ENCODE assay signal across 17 cellular contexts in genomic region chr6:48584846-48585245, GRCh38.
DNase-seq lines count a peak whose midpoint lies in the region; ATAC-seq, FAIRE-seq and TF ChIP-seq lines count a peak whose summit lies in the region.
"Had no signal": no experiment of that assay in that cellular context is flagged by ENCODE, and none has a peak within 500 bp of the region (broad histone marks: within the 10 kb centered on the region; RNA-seq: fewer than 3 reads in every experiment).

No MANE protein-coding gene starts in this region.

- no peaks in the 10 kb centered on the region for H3K36me3 Mint-ChIP-seq in mesothelial cell of epicardium
- H3K36me3 Mint-ChIP-seq in activated CD8-positive, alpha-beta T cell treated with anti-CD3 and anti-CD28 coated beads for 36 hours (ENCODE audit: low read depth) = no peaks in the 10 kb centered on the region
- H3K36me3 Mint-ChIP-seq: CD14-positive monocyte; CD4-positive, alpha-beta memory T cell had no signal

- H3K9me3 Mint-ChIP-seq in mesothelial cell of epicardium = no peaks in the 10 kb centered on the region
- no peaks in the 10 kb centered on the region for H3K9me3 Mint-ChIP-seq in activated CD8-positive, alpha-beta T cell treated with anti-CD3 and anti-CD28 coated beads for 36 hours
- H3K9me3 Mint-ChIP-seq: CD14-positive monocyte, H9 had no signal

- no peaks in the 10 kb centered on the region for H3K9me2 ChIP-seq in HCT116 (ENCODE audit: insufficient read depth)

- H3K4me3 Mint-ChIP-seq in mesothelial cell of epicardium = no peak overlapping the region
- no peak overlapping the region for H3K4me3 Mint-ChIP-seq in activated CD8-positive, alpha-beta T cell treated with anti-CD3 and anti-CD28 coated beads for 36 hours
- H3K4me3 Mint-ChIP-seq: CD14-positive monocyte; CD4-positive, alpha-beta memory T cell; H9 had no signal

- no peaks in the 10 kb centered on the region for H3K27me3 Mint-ChIP-seq in mesothelial cell of epicardium (ENCODE audit: low read depth)
- H3K27me3 Mint-ChIP-seq in activated CD8-positive, alpha-beta T cell treated with anti-CD3 and anti-CD28 coated beads for 36 hours = no peaks in the 10 kb centered on the region
- H3K27me3 Mint-ChIP-seq: CD4-positive, alpha-beta memory T cell had no signal

- CTCF ChIA-PET in HCT116 (lab: Charles Lee) = no interaction called here
- CTCF ChIA-PET in activated CD8-positive, alpha-beta T cell treated with anti-CD3 and anti-CD28 coated beads for 36 hours (lab: Charles Lee) = no interaction called here

- no peak overlapping the region for H3K9ac ChIP-seq in HCT116 (ENCODE audit: low read length)
- H3K9ac ChIP-seq in colonic mucosa (ENCODE audit: low read depth in 2 of 2, low read length in 2 of 2) = no peak overlapping the region
- H3K9ac ChIP-seq: BLaER1 had no signal

- peaks cover 26% of the 10 kb centered on the region for H3K4me1 Mint-ChIP-seq in mesothelial cell of epicardium
- no peaks in the 10 kb centered on the region for H3K4me1 Mint-ChIP-seq in activated CD8-positive, alpha-beta T cell treated with anti-CD3 and anti-CD28 coated beads for 36 hours (ENCODE audit: low read depth)
- H3K4me1 Mint-ChIP-seq: CD14-positive monocyte; CD4-positive, alpha-beta memory T cell; H9 had no signal

- POLR2A ChIA-PET in HCT116 (lab: Charles Lee) = no interaction called here
- POLR2A ChIA-PET in activated CD8-positive, alpha-beta T cell treated with anti-CD3 and anti-CD28 coated beads for 36 hours (lab: Charles Lee) = no interaction called here

- no peaks in the 10 kb centered on the region for H3K27me3 ChIP-seq in HCT116 (ENCODE audit: insufficient read depth, low read length)
- H3K27me3 ChIP-seq in small intestine (ENCODE audit: control insufficient read depth in 2 of 2, insufficient read depth in 2 of 2, low read length in 2 of 2) = no peaks in the 10 kb centered on the region
- no peaks in the 10 kb centered on the region for H3K27me3 ChIP-seq in colonic mucosa
- H3K27me3 ChIP-seq: BLaER1 had no signal

- no peaks in the 10 kb centered on the region for H4K20me1 ChIP-seq in HCT116 (ENCODE audit: insufficient read depth)
- H4K20me1 ChIP-seq: BLaER1 had no signal

- TF ChIP-seq CTCF in HCT116 (IDR thresholded peaks at IDR 0.05 in 2 of 3, conservative IDR thresholded peaks at IDR 0.05 in 1 of 3; ENCODE audit: borderline replicate concordance in 1 of 3, insufficient read depth in 1 of 3, low read depth in 2 of 3, low read length in 2 of 3) (no peak), mesothelial cell of epicardium (IDR thresholded peaks at IDR 0.05; ENCODE audit: unreplicated experiment) (no peak), colonic mucosa (IDR thresholded peaks at IDR 0.05) (no peak)
- TF ChIP-seq CTCF in activated CD8-positive, alpha-beta T cell treated with anti-CD3 and anti-CD28 coated beads for 36 hours (IDR thresholded peaks at IDR 0.05) = no peak

- no peak for ATAC-seq in HCT116
- ATAC-seq in activated CD8-positive, alpha-beta T cell treated with anti-CD3 and anti-CD28 coated beads for 36 hours = no peak
- ATAC-seq: A549 had no signal

- 73 to 77% (median 74%) methylated on average over 1 of the region's 1 CpG for WGBS in small intestine, 3 donors

- H3K36me3 ChIP-seq in HCT116 (ENCODE audit: control insufficient read depth in 1 of 2, insufficient read depth in 2 of 2, low read length in 2 of 2) (no peaks in the 10 kb centered on the region), small intestine (ENCODE audit: control insufficient read depth in 2 of 2, insufficient read depth in 2 of 2, low read length in 2 of 2) (no peaks in the 10 kb centered on the region), colonic mucosa (no peaks in the 10 kb centered on the region)
- H3K36me3 ChIP-seq: BLaER1 had no signal

- no peak overlapping the region for H3K27ac ChIP-seq in HCT116 (ENCODE audit: low read depth, low read length)
- H3K27ac ChIP-seq in small intestine (ENCODE audit: low read depth in 1 of 2, low read length in 1 of 2) = no peak overlapping the region
- no peak overlapping the region for H3K27ac ChIP-seq in colonic mucosa
- H3K27ac ChIP-seq: A549, BLaER1 had no signal

- H3K79me2 ChIP-seq in HCT116 (ENCODE audit: insufficient read depth, low read length) = no peaks in the 10 kb centered on the region

- H2AFZ ChIP-seq in HCT116 (ENCODE audit: low read depth, low read length, poor library complexity, severe bottlenecking) = peak overlapping the region; percentile 63

- no peak for TF ChIP-seq POLR2A in HCT116 (IDR thresholded peaks at IDR 0.05; ENCODE audit: borderline replicate concordance, extremely low read depth, insufficient read depth, insufficient read length)

- no peak overlapping the region for H3K4me3 ChIP-seq in HCT116 (replicated peaks in 1 of 2; ENCODE audit: low read depth in 1 of 2, low read length in 2 of 2)
- no peak overlapping the region for H3K4me3 ChIP-seq in small intestine (ENCODE audit: low read depth in 1 of 2, low read length in 2 of 2)
- H3K4me3 ChIP-seq in colonic mucosa = no peak overlapping the region
- H3K4me3 ChIP-seq: A549, BLaER1 had no signal

- H3K4me1 ChIP-seq in HCT116 (ENCODE audit: control insufficient read depth in 1 of 2, insufficient read depth in 2 of 2, low read length in 2 of 2) (no peaks in the 10 kb centered on the region), small intestine (ENCODE audit: control insufficient read depth in 2 of 2, insufficient read depth in 1 of 2, low read depth in 1 of 2, low read length in 1 of 2) (no peaks in the 10 kb centered on the region), colonic mucosa (no peaks in the 10 kb centered on the region)
- H3K4me1 ChIP-seq: A549, BLaER1 had no signal

- RAD21 ChIA-PET in HCT116 (lab: Charles Lee; ENCODE audit: low non-redundant PET in 1 of 2, low total read pairs in 2 of 2, uncharacterized antibody in 2 of 2, unreplicated experiment in 2 of 2) = no interaction called here

- no TSS peak for BruUV-seq in HCT116 (replicated peaks; lab: Mats Ljungman, UMichigan)

- H3K27ac Mint-ChIP-seq in mesothelial cell of epicardium = peak overlapping the region; percentile 90
- no peak overlapping the region for H3K27ac Mint-ChIP-seq in activated CD8-positive, alpha-beta T cell treated with anti-CD3 and anti-CD28 coated beads for 36 hours
- H3K27ac Mint-ChIP-seq: CD14-positive monocyte; CD4-positive, alpha-beta memory T cell; H9 had no signal

- H3K9me3 ChIP-seq in HCT116 (ENCODE audit: control insufficient read depth in 1 of 2, insufficient read depth in 1 of 2, low read depth in 1 of 2, low read length in 2 of 2) (no peaks in the 10 kb centered on the region), small intestine (ENCODE audit: control insufficient read depth, low read depth) (no peaks in the 10 kb centered on the region), colonic mucosa (no peaks in the 10 kb centered on the region)
- H3K9me3 ChIP-seq: A549, BLaER1 had no signal

- DNase-seq in HCT116 (ENCODE audit: low read depth, low spot score) (no peak), mesothelial cell of epicardium (ENCODE audit: low spot score in 2 of 2, unreplicated experiment in 2 of 2) (no peak), putamen (ENCODE audit: low spot score) (peak; percentile 54), small intestine (no peak), colonic mucosa (no peak)
- no peak for DNase-seq in activated CD8-positive, alpha-beta T cell treated with anti-CD3 and anti-CD28 coated beads for 36 hours
- DNase-seq: CD4-positive, alpha-beta memory T cell; DMS153; DMS79; GDM1; H9 had no signal

- no peak for FAIRE-seq in small intestine (lab: Jason Lieb, UNC)
- FAIRE-seq: A549, GM12892, GM18507, H1 had no signal

- H3K4me2 ChIP-seq in HCT116 (ENCODE audit: low read length) = no peak overlapping the region
- H3K4me2 ChIP-seq: A549, BLaER1 had no signal

- intact Hi-C loops in HCT116 (cut with micrococcal nuclease) = no loop called here
- intact Hi-C loops in activated CD8-positive, alpha-beta T cell treated with anti-CD3 and anti-CD28 coated beads for 36 hours (cut with micrococcal nuclease) = no loop called here
- intact Hi-C loops in colonic mucosa (cut with DNase I) = no loop called here

- no peak for TF ChIP-seq RAD21 in HCT116 (IDR thresholded peaks at IDR 0.05; ENCODE audit: low read depth)

TF ChIP-seq in HCT116, 20 proteins besides CTCF, POLR2A, EP300 and RAD21:
- TF ChIP-seq EGR1 (IDR thresholded peaks at IDR 0.05; ENCODE audit: low read depth) (no peak), CEBPB (IDR thresholded peaks at IDR 0.05; ENCODE audit: low read depth) (no peak)
